Comparison of ENCODE assay signal across 23 cellular contexts in the genomic region with DNA sequence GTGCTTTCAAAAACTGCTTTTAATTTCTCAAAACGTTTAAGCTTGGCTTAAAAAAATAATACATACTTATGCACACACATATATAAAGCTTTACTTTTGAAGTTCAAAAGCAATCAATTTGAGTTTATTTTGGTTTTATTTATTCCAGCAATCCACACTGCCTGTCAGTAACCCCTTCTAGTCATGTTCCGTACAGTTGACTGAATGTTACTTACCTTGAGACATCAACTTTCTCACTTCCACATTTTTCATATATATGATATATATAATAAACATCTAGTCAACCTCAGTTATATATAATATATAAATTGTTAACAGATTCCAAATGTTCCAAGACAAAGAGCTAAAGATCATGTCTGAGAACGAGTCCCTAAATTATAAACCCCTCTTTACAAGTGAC.
"Had no signal": no experiment of that assay in that cellular context is flagged by ENCODE, and none has a peak within 500 bp of the region (broad histone marks: within the 10 kb centered on the region; RNA-seq: fewer than 3 reads in every experiment).

No MANE protein-coding gene starts in this region.

- H3K9me3 ChIP-seq: colonic mucosa, esophagus squamous epithelium, gastrocnemius medialis, heart right ventricle, left lung, lower lobe of right lung had no signal

- H3K36me3 ChIP-seq: colonic mucosa, esophagus squamous epithelium, gastrocnemius medialis, heart right ventricle, left lung, lower lobe of right lung had no signal

- H3K4me1 ChIP-seq: colonic mucosa, esophagus squamous epithelium, gastrocnemius medialis, left lung, lower lobe of right lung had no signal

- DNase-seq: colonic mucosa; cortex of kidney; effector CD8-positive, alpha-beta T cell; effector memory CD8-positive, alpha-beta T cell; endodermal cell; erythroblast; esophagus squamous epithelium; foreskin fibroblast; foreskin melanocyte; gastrocnemius medialis; glutamatergic neuron; head of caudate nucleus; heart right ventricle; hippocampal formation; left cardiac atrium; left ventricle myocardium superior; lower lobe of right lung; mesendoderm; midbrain; naive thymus-derived CD4-positive, alpha-beta T cell had no signal

- H3K27ac ChIP-seq: colonic mucosa, epithelial cell of prostate, esophagus squamous epithelium, gastrocnemius medialis, heart right ventricle, left lung, lower lobe of right lung had no signal

- ATAC-seq: effector memory CD8-positive, alpha-beta T cell; esophagus mucosa; gastrocnemius medialis; heart right ventricle; left cardiac atrium; left lung; left ventricle myocardium superior; lower lobe of right lung; naive thymus-derived CD4-positive, alpha-beta T cell had no signal

- H3K4me3 ChIP-seq: colonic mucosa, esophagus squamous epithelium, gastrocnemius medialis, heart right ventricle, left lung, lower lobe of right lung had no signal

- H3K27me3 ChIP-seq: colonic mucosa, esophagus squamous epithelium, gastrocnemius medialis, heart right ventricle, left lung had no signal
